ENCODE assay signal across 9 cellular contexts in the genomic region with DNA sequence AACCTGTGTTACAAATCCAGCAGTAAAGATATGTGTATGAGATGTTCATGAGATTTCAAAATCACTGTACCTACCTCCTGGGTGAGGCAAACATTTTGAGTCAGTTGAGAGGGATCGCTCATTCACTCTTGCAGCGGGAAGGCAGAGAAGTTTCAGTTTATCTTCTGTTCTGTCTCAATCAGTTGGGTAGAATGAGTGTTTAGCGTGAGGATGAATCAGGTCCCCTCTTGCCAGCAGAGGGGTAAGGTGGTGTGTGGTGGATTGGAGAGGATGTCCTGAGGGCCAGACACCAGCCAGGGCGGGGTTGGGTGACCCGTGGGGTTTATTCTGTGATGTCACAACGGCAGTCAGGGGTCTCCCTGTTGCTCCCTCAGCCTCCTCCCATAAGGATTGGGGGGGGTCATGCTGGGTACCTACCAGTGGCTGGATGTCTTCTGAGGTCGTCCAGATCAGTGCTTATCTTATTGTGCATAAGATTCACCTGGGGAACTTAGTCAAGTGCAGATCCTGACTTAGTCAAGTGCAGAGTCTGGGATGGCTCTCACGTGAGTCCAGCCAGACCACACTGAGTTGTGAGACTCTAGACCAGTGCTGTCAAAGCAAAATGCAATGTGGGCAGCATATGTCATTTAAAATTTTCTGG. TPM values are rescaled to one million over a fixed set of nuclear protein-coding genes. Genes with fewer than 3 reads are reported as not detected.
DNase-seq lines count a peak whose midpoint lies in the region; ATAC-seq and TF ChIP-seq lines count a peak whose summit lies in the region.
"Had no signal": no experiment of that assay in that cellular context is flagged by ENCODE, and none has a peak within 500 bp of the region (broad histone marks: within the 10 kb centered on the region; RNA-seq: fewer than 3 reads in every experiment).

A gene (minus strand): TSS at position 277 of the 643 bp plus-strand sequence. CDS start 155 bp downstream, at position 122.

- no peaks in the 10 kb centered on the region for H3K9me3 Mint-ChIP-seq in activated T-cell treated with anti-CD3 and anti-CD28 coated beads, Interleukin-2, amount 50 U/mL, for 24 hours
- H3K9me3 Mint-ChIP-seq in activated T-cell treated with anti-CD3 and anti-CD28 coated beads, Interleukin-2, amount 50 U/mL, for 72 hours = peaks cover 0 to 2% of the 10 kb centered on the region in 2 donors

- H3K4me1 ChIP-seq in lower lobe of right lung (peaks cover 42% of the 10 kb centered on the region), testis (peaks cover 24% of the 10 kb centered on the region)

- DNase-seq in activated T-cell treated with anti-CD3 and anti-CD28 coated beads, Interleukin-2, amount 50 U/mL, for 24 hours = peak; percentile 38
- no peak for DNase-seq in activated T-cell treated with anti-CD3 and anti-CD28 coated beads for 4 hours
- peak; percentile 67 to 69 for DNase-seq in activated T-cell treated with anti-CD3 and anti-CD28 coated beads, Interleukin-2, amount 50 U/mL, for 72 hours
- DNase-seq in lower lobe of right lung = no peak
- DNase-seq in testis = no peak
- DNase-seq in AML-193 (lab: John Stamatoyannopoulos, UW) = no peak
- no peak for DNase-seq in lower leg skin (ENCODE audit: low spot score in 2 of 2)
- DNase-seq in HT-29 (ENCODE audit: low spot score) = no peak

- no peaks in the 10 kb centered on the region for H3K36me3 Mint-ChIP-seq in activated T-cell treated with anti-CD3 and anti-CD28 coated beads, Interleukin-2, amount 50 U/mL, for 24 hours (ENCODE audit: low read depth)
- no peaks in the 10 kb centered on the region for H3K36me3 Mint-ChIP-seq in activated T-cell treated with anti-CD3 and anti-CD28 coated beads, Interleukin-2, amount 50 U/mL, for 72 hours (ENCODE audit: insufficient read depth in 2 of 2)

- peaks cover 4% of the 10 kb centered on the region for H3K9me3 ChIP-seq in lower lobe of right lung
- H3K9me3 ChIP-seq in testis = no peaks in the 10 kb centered on the region

- no peak within 1 kb of the TSS for H3K4me3 ChIP-seq in lower lobe of right lung
- no peak within 1 kb of the TSS for H3K4me3 ChIP-seq in testis
- no peak within 1 kb of the TSS for H3K4me3 ChIP-seq in lower leg skin (ENCODE audit: low read depth, poor library complexity, severe bottlenecking)

- H3K27ac Mint-ChIP-seq in activated T-cell treated with anti-CD3 and anti-CD28 coated beads, Interleukin-2, amount 50 U/mL, for 24 hours = peak within 1 kb of the TSS; percentile 78
- peak within 1 kb of the TSS; percentile 83 for H3K27ac Mint-ChIP-seq in activated T-cell treated with anti-CD3 and anti-CD28 coated beads, Interleukin-2, amount 50 U/mL, for 72 hours

- H3K27ac ChIP-seq in lower lobe of right lung (peak within 1 kb of the TSS; percentile 95), testis (peak within 1 kb of the TSS in 1 of 2 donors; percentile 95)

- no peak within 1 kb of the TSS for H3K4me3 Mint-ChIP-seq in activated T-cell treated with anti-CD3 and anti-CD28 coated beads, Interleukin-2, amount 50 U/mL, for 24 hours
- peak within 1 kb of the TSS; percentile 84 to 86 for H3K4me3 Mint-ChIP-seq in activated T-cell treated with anti-CD3 and anti-CD28 coated beads, Interleukin-2, amount 50 U/mL, for 72 hours

- WGBS in testis, 2 donors = 85 to 90% methylated on average over 7 to 8 of the region's 8 CpGs
- WGBS in lower leg skin, 2 donors = 78 to 80% methylated on average over 8 of the region's 8 CpGs

- H3K4me1 Mint-ChIP-seq in activated T-cell treated with anti-CD3 and anti-CD28 coated beads, Interleukin-2, amount 50 U/mL, for 24 hours (ENCODE audit: low read depth) = peaks cover 49% of the 10 kb centered on the region
- peaks cover 47% of the 10 kb centered on the region for H3K4me1 Mint-ChIP-seq in activated T-cell treated with anti-CD3 and anti-CD28 coated beads, Interleukin-2, amount 50 U/mL, for 72 hours (ENCODE audit: low read depth)

- H3K27me3 ChIP-seq in lower lobe of right lung (ENCODE audit: low read depth) = no peaks in the 10 kb centered on the region
- H3K27me3 ChIP-seq in testis = no peaks in the 10 kb centered on the region

- TF ChIP-seq CTCF in lower lobe of right lung (IDR thresholded peaks at IDR 0.05) (no peak), testis (IDR thresholded peaks at IDR 0.05) (no peak), lower leg skin (IDR thresholded peaks at IDR 0.05) (no peak)

- TF ChIP-seq POLR2A in testis (IDR thresholded peaks at IDR 0.05) (no peak), lower leg skin (IDR thresholded peaks at IDR 0.05) (no peak)

- H3K27me3 Mint-ChIP-seq in activated T-cell treated with anti-CD3 and anti-CD28 coated beads, Interleukin-2, amount 50 U/mL, for 24 hours = no peaks in the 10 kb centered on the region
- H3K27me3 Mint-ChIP-seq in activated T-cell treated with anti-CD3 and anti-CD28 coated beads, Interleukin-2, amount 50 U/mL, for 72 hours (ENCODE audit: low read depth) = no peaks in the 10 kb centered on the region

- H3K36me3 ChIP-seq in lower lobe of right lung = no peaks in the 10 kb centered on the region
- no peaks in the 10 kb centered on the region for H3K36me3 ChIP-seq in testis (ENCODE audit: low read depth, missing control alignments)

- intact Hi-C loops in lower lobe of right lung (cut with DNase I) (no loop called here), testis (cut with DNase I; ENCODE audit: low total_unique reads) (loop anchor here (5.0 kb wide), 1 partner anchor 94 kb away; a partner anchor contains a TSS), lower leg skin (cut with DNase I; ENCODE audit: low total_unique reads) (loop anchor here (5.0 kb wide), 1 partner anchor 99 kb away; no protein-coding TSS in a partner anchor)

- peak; percentile 68 to 76 for ATAC-seq in activated T-cell treated with anti-CD3 and anti-CD28 coated beads, Interleukin-2, amount 50 U/mL, for 72 hours (replicated peaks in 1 of 2)
- ATAC-seq in lower lobe of right lung = no peak

RNA-seq across cellular contexts. Expression of the gene that starts here (rescaled TPM):
- not detected for total RNA-seq in activated T-cell treated with anti-CD3 and anti-CD28 coated beads, Interleukin-2, amount 50 U/mL, for 72 hours
- total RNA-seq in lower lobe of right lung (not detected), testis (100 to 1,000 TPM; 133 to 449 TPM), lower leg skin (not detected)
- polyA plus RNA-seq in testis (ENCODE audit: insufficient read depth, low read depth, low replicate concordance) = 695 TPM
- total RNA-seq in HT-29 (2014; rRNA removed; shearing (Covaris generic)) = not detected in 2 replicates
- total RNA-seq: glomerular endothelial cell had no signal

Comparison
In these comparisons a context has a peak if more than half of its experiments do, and no peak if none do; other contexts are left out.
1. RNA of the gene that starts here (total RNA-seq): 133 to 449 TPM in testis; not detected in activated T-cell treated with anti-CD3 and anti-CD28 coated beads, Interleukin-2, amount 50 U/mL, for 72 hours, not detected in lower lobe of right lung (single experiment), not detected in lower leg skin and not detected in HT-29; every median in the first group is over 100 times any median in the second.
2. Peak in DNase-seq and ATAC-seq in activated T-cell treated with anti-CD3 and anti-CD28 coated beads, Interleukin-2, amount 50 U/mL, for 72 hours; RNA of the gene not detected or under 1 TPM.